In the genomic region with DNA sequence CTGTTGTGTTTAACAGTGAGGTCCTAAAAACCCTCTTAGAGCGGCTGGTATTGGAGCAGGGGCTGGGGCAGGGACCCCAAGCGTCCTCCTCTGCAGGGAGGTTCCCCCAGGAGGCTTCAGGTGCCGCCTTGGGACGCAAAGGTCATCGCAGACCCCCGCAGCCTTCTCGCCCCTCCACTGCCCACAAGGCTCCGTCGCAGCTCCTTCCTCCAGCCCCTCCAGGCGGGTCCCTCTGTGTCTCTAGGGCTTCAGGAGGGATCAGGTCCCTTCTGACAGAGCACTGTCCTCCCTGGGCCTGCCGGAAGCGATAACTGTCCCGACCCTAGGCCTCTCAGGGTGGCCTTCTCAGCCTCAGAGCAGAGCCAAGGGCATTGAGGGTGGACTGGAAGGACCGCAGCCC, we compare ENCODE assay signal across 16 cellular contexts. TPM values are rescaled to one million over a fixed set of nuclear protein-coding genes. Genes with fewer than 3 reads are reported as not detected.
DNase-seq lines count a peak whose midpoint lies in the region; ATAC-seq, FAIRE-seq and TF ChIP-seq lines count a peak whose summit lies in the region.
"Had no signal": no experiment of that assay in that cellular context is flagged by ENCODE, and none has a peak within 500 bp of the region (broad histone marks: within the 10 kb centered on the region; RNA-seq: fewer than 3 reads in every experiment).

No MANE protein-coding gene starts in this region.

- no peak for DNase-seq in heart right ventricle
- no peak for DNase-seq in Right ventricle myocardium superior
- DNase-seq in effector memory CD4-positive, alpha-beta T cell, result no peak
- no peak for DNase-seq in vagina (ENCODE audit: extremely low spot score in 2 of 2)
- DNase-seq in GM23338 (ENCODE audit: low spot score), result no peak
- no peak for DNase-seq in H54 (ENCODE audit: insufficient read length, low spot score)
- DNase-seq: activated CD4-positive, alpha-beta T cell treated with anti-CD3 and anti-CD28 coated beads for 1 hour; brain microvascular endothelial cell; DMS79 treated with DMSO at 0.1 percent for 48 hours; kidney glomerular epithelial cell; NCI-H1930; NCI-H524 treated with DMSO at 0.1 percent for 48 hours had no signal

- H3K27me3 Mint-ChIP-seq in GM23338 (ENCODE audit: insufficient read depth, low read depth, poor library complexity), result peaks cover 19% of the 10 kb centered on the region

- H4K20me1 ChIP-seq in GM23338 (replicated peaks; ENCODE audit: insufficient read depth), result peaks cover 8% of the 10 kb centered on the region

- H3K9me3 Mint-ChIP-seq in GM23338, result no peaks in the 10 kb centered on the region
- H3K9me3 Mint-ChIP-seq: activated T-helper 2 cell treated with anti-CD3 and anti-CD28 coated beads, Interferon-gamma antibody, Interleukin-2, Interleukin-4, amounts not matched to agents 10 μg/mL and 5 μg/mL and 100 μg/mL, durations not matched to agents 14 hours and 24 hours and 36 hours had no signal

- H3K4me3 ChIP-seq in heart right ventricle, result no peak overlapping the region
- H3K4me3 ChIP-seq in effector memory CD4-positive, alpha-beta T cell (ENCODE audit: insufficient read depth, low read depth, low read length, poor library complexity, severe bottlenecking), result no peak overlapping the region
- no peak overlapping the region for H3K4me3 ChIP-seq in neutrophil (ENCODE audit: low read depth in 1 of 2, low read length in 1 of 2)
- H3K4me3 ChIP-seq in vagina, result no peak overlapping the region
- no peak overlapping the region for H3K4me3 ChIP-seq in GM23338

- peaks cover 0 to 29% (median 1%) of the 10 kb centered on the region in 9 donors for H3K36me3 ChIP-seq in heart right ventricle
- H3K36me3 ChIP-seq in effector memory CD4-positive, alpha-beta T cell (ENCODE audit: control insufficient read depth, insufficient read depth, low read length), result peaks cover 3% of the 10 kb centered on the region
- H3K36me3 ChIP-seq in neutrophil, result peaks cover under 1% of the 10 kb centered on the region
- H3K36me3 ChIP-seq in vagina, result peaks cover 0 to 3% of the 10 kb centered on the region in 2 donors
- H3K36me3 ChIP-seq in GM23338 (ENCODE audit: insufficient read depth), result no peaks in the 10 kb centered on the region

- FAIRE-seq in H54 (lab: Jason Lieb, UNC), result no peak

- no peak overlapping the region for H3K27ac Mint-ChIP-seq in GM23338

- 0 out of 2 replicates have a peak, but pooled peaks cover 12% of the 10 kb centered on the region for H3K79me2 ChIP-seq in GM23338 (replicated peaks; ENCODE audit: insufficient read depth)

- TF ChIP-seq POLR2A in vagina (IDR thresholded peaks at IDR 0.05) (no peak), H54 (IDR thresholded peaks at IDR 0.05; ENCODE audit: low read depth, low read length) (no peak)

- H3K4me1 ChIP-seq in heart right ventricle, result peaks cover 12 to 66% (median 60%) of the 10 kb centered on the region in 9 donors
- peaks cover 40% of the 10 kb centered on the region for H3K4me1 ChIP-seq in effector memory CD4-positive, alpha-beta T cell (ENCODE audit: control insufficient read depth, insufficient read depth, low read length, poor library complexity, severe bottlenecking)
- H3K4me1 ChIP-seq in neutrophil (ENCODE audit: control insufficient read depth in 1 of 2, insufficient read depth in 1 of 2, low read depth in 1 of 2, low read length in 1 of 2), result peaks cover 37 to 42% of the 10 kb centered on the region in 2 experiments
- H3K4me1 ChIP-seq in vagina, result peaks cover 52% of the 10 kb centered on the region
- peaks cover 8% of the 10 kb centered on the region for H3K4me1 ChIP-seq in GM23338 (ENCODE audit: insufficient read depth)

- H3K36me3 Mint-ChIP-seq in GM23338 (ENCODE audit: low read depth), result peaks cover 12% of the 10 kb centered on the region; the same call in 2 of the 3 replicates

- H3K27me3 ChIP-seq in heart right ventricle (no peaks in the 10 kb centered on the region), neutrophil (no peaks in the 10 kb centered on the region), vagina (no peaks in the 10 kb centered on the region), GM23338 (ENCODE audit: insufficient read depth) (peaks cover 14% of the 10 kb centered on the region)
- no peaks in the 10 kb centered on the region for H3K27me3 ChIP-seq in effector memory CD4-positive, alpha-beta T cell (replicated peaks; ENCODE audit: control insufficient read depth, insufficient read depth, low read length, poor library complexity, severe bottlenecking)
- H3K27me3 ChIP-seq: brain microvascular endothelial cell had no signal

- WGBS in heart right ventricle, 2 donors, result 72 to 84% methylated on average over 14 of the region's 14 CpGs

- TF ChIP-seq CTCF in heart right ventricle (IDR thresholded peaks at IDR 0.05) (no peak), neutrophil (IDR thresholded peaks at IDR 0.05) (no peak), vagina (IDR thresholded peaks at IDR 0.05) (no peak), GM23338 (conservative IDR thresholded peaks at IDR 0.05; ENCODE audit: low read depth in 2 of 2) (no peak)

- intact Hi-C loops in heart right ventricle (cut with DNase I) (loop anchor here in 5 of 10 donors (5.0 to 10.0 kb wide), 4 partner anchors 42 to 107 kb away; a partner anchor contains a TSS), Right ventricle myocardium superior (cut with DNase I) (no loop called here), vagina (cut with DNase I) (no loop called here)

- peaks cover 14% of the 10 kb centered on the region for H3K4me1 Mint-ChIP-seq in GM23338

- H3F3A ChIP-seq in GM23338 (replicated peaks; ENCODE audit: low read depth), result peaks cover 6% of the 10 kb centered on the region; the same call in 1 of the 2 replicates

- no peak for ATAC-seq in heart right ventricle
- no peak for ATAC-seq in Right ventricle myocardium superior (ENCODE audit: poor library complexity)
- ATAC-seq in GM23338, result no peak
- no peak for ATAC-seq in HG03280 (IDR thresholded peaks at IDR 0.05; ENCODE audit: unreplicated experiment)
- ATAC-seq: sciatic nerve had no signal

- H3K27ac ChIP-seq in heart right ventricle (peak overlapping the region in 9 of 10 donors; percentile 81 to 97 (median 91)), neutrophil (peak overlapping the region; percentile 90), vagina (peak overlapping the region; percentile 23), GM23338 (ENCODE audit: low read depth) (no peak overlapping the region)
- H3K27ac ChIP-seq in effector memory CD4-positive, alpha-beta T cell (ENCODE audit: insufficient read depth, low read length, poor library complexity, severe bottlenecking), result peak overlapping the region; percentile 35

- no peak overlapping the region for H3K4me3 Mint-ChIP-seq in GM23338

- H3K4me2 ChIP-seq in GM23338, result no peak overlapping the region

- H2AFZ ChIP-seq in GM23338, result no peak overlapping the region

- H3K9me2 ChIP-seq in GM23338 (ENCODE audit: insufficient read depth), result no peaks in the 10 kb centered on the region

- H3K9me3 ChIP-seq in heart right ventricle (no peaks in the 10 kb centered on the region), neutrophil (no peaks in the 10 kb centered on the region), vagina (no peaks in the 10 kb centered on the region)
- no peaks in the 10 kb centered on the region for H3K9me3 ChIP-seq in effector memory CD4-positive, alpha-beta T cell (ENCODE audit: control insufficient read depth, low read length)

TF ChIP-seq in GM23338, 12 proteins besides CTCF, POLR2A, EP300 and RAD21 (continues in another document):
- TF ChIP-seq ZNF331 (CRISPR knock-in tag; IDR thresholded peaks at IDR 0.05; ENCODE audit: low read depth), result no peak
- TF ChIP-seq EZH2 (IDR thresholded peaks at IDR 0.05; ENCODE audit: low read depth, unreplicated experiment), result no peak
- no peak for TF ChIP-seq ZNF114 (CRISPR knock-in tag; IDR thresholded peaks at IDR 0.05)
- TF ChIP-seq, protein P1, sequence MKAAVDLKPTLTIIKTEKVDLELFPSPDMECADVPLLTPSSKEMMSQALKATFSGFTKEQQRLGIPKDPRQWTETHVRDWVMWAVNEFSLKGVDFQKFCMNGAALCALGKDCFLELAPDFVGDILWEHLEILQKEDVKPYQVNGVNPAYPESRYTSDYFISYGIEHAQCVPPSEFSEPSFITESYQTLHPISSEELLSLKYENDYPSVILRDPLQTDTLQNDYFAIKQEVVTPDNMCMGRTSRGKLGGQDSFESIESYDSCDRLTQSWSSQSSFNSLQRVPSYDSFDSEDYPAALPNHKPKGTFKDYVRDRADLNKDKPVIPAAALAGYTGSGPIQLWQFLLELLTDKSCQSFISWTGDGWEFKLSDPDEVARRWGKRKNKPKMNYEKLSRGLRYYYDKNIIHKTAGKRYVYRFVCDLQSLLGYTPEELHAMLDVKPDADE (IDR thresholded peaks at IDR 0.05), result no peak
- TF ChIP-seq POLR2AphosphoS5 (IDR thresholded peaks at IDR 0.05; ENCODE audit: low read depth), result no peak
- TF ChIP-seq CREB1 (CRISPR knock-in tag; IDR thresholded peaks at IDR 0.05; ENCODE audit: low read depth), result no peak

RNA-seq across cellular contexts. Expression of a gene that starts 26.1 kb away (rescaled TPM):
- total RNA-seq in heart right ventricle, result 10 to 100 TPM in 7 of 10 donors, 1 to 10 TPM in 3; 8.5 to 16.7 (median 12.4) TPM
- 10 to 100 TPM; 20.0 to 30.9 TPM for polyA plus RNA-seq in heart right ventricle
- total RNA-seq in Right ventricle myocardium superior, result 12.7 TPM
- 40.5 TPM for total RNA-seq in vagina
- total RNA-seq in GM23338 (2014; rRNA removed; shearing (Covaris generic)), result 28.8 and 31.2 TPM in 2 replicates
- polyA plus RNA-seq in GM23338 (2016; fragmentation: Nextera tagmentation; extraction: Ambion mirVana), result 16.3 and 16.4 TPM in 2 replicates
